In the genomic region with DNA sequence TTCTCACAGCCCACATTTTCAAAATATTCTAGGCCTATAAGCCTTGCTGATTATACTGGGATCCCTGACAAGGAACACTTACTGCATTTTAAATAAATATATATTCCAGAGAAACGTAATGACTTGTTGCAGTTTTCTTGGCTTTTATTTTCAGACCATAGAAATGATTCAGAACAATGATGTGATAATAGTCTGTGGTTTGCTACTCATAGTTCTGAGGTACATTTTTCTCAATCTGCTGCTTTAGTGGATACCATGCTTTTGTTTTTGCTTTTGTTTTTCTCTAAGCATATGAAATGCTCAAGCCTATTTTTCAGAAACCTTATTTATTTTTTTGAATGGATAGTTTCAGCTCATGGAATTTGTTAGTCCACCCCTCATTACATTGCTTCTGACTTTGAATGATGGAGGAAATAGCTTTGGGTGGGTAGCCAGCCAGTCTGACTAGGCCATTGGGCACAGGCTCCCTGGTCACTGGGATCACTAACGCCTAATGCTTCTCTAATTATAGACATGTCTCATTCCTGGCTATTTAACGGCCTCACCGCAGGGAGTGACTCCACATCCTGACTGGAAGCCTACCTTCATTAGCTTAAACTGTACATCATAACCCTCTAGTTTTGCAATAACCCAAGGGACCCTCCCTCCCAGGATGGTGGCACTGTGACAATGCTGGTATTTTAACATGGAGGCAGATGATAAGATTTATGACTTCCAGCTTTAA, we compare ENCODE assay signal across 32 cellular contexts.
DNase-seq lines count a peak whose midpoint lies in the region; ATAC-seq and TF ChIP-seq lines count a peak whose summit lies in the region.
"Had no signal": no experiment of that assay in that cellular context is flagged by ENCODE, and none has a peak within 500 bp of the region (broad histone marks: within the 10 kb centered on the region; RNA-seq: fewer than 3 reads in every experiment).

No MANE protein-coding gene starts in this region.

- no peak overlapping the region for H3K4me3 ChIP-seq in upper lobe of left lung
- H3K4me3 ChIP-seq: BLaER1 treated with 17β-estradiol and CSF1 and Interleukin-3, amounts not matched to agents 10 nM and 100 nM; cardiac muscle cell; left lung; neural progenitor cell; right atrium auricular region; spleen; uterus had no signal

- H3K9me3 ChIP-seq in upper lobe of left lung, result no peaks in the 10 kb centered on the region
- H3K9me3 ChIP-seq: BLaER1 treated with 17β-estradiol and CSF1 and Interleukin-3, amounts not matched to agents 10 nM and 100 nM; left lung; right atrium auricular region; spleen; uterus had no signal

- no peaks in the 10 kb centered on the region for H3K27me3 ChIP-seq in upper lobe of left lung
- H3K27me3 ChIP-seq: BLaER1 treated with 17β-estradiol and CSF1 and Interleukin-3, amounts not matched to agents 10 nM and 100 nM; left lung; neural progenitor cell; right atrium auricular region; spleen; uterus had no signal

- in situ Hi-C loops in ACHN (cut with HindIII; ENCODE audit: low pct_ligation_motif_present, low pct_unique_long_range_greater_than_20kb, low sequenced_read_pairs), result no loop called here

- ATAC-seq in upper lobe of left lung (ENCODE audit: low FRiP score in 2 of 2) (no peak), HG02678 (IDR thresholded peaks at IDR 0.05; ENCODE audit: unreplicated experiment) (no peak)
- ATAC-seq: activated T-helper 17 cell treated with anti-CD3 and anti-CD28 coated beads, Interleukin-2, amount 50 U/mL, for 72 hours; effector memory CD8-positive, alpha-beta T cell; HCT116; left lung; Panc1 had no signal

- H3K27ac ChIP-seq in upper lobe of left lung, result no peak overlapping the region
- H3K27ac ChIP-seq: BLaER1 treated with 17β-estradiol and CSF1 and Interleukin-3, amounts not matched to agents 10 nM and 100 nM; cardiac muscle cell; left lung; neural progenitor cell; right atrium auricular region; spleen; uterus had no signal

- no peak for TF ChIP-seq EP300 in upper lobe of left lung (IDR thresholded peaks at IDR 0.05)

- TF ChIP-seq POLR2A in upper lobe of left lung (IDR thresholded peaks at IDR 0.05), result no peak

- DNase-seq in AG08395 (ENCODE audit: low spot score) (peak; percentile 27), GM03348 (ENCODE audit: low spot score) (peak; percentile 44), NCI-H69 (lab: John Stamatoyannopoulos, UW) (peak; percentile 87), dermis blood vessel endothelial cell (peak; percentile 4), upper lobe of left lung (no peak), ACHN (no peak), DMS114 treated with DMSO at 0.1 percent for 48 hours (lab: John Stamatoyannopoulos, UW; ENCODE audit: unreplicated experiment) (no peak)
- DNase-seq: activated CD4-positive, alpha-beta T cell treated with anti-CD3 and anti-CD28 coated beads for 4 hours; activated naive CD4-positive, alpha-beta T cell treated with anti-CD3 and anti-CD28 coated beads, Interleukin-2, amount 10 ng/mL, durations not matched to agents 7 days and 5 days; amniotic stem cell; cortex of kidney; DMS153; effector memory CD8-positive, alpha-beta T cell; KBM-7; left lung; mesendoderm; MM.1S; NCI-H2029 treated with DMSO at 0.1 percent for 48 hours; NCI-H774; posterior cingulate gyrus; SHP77 treated with DMSO at 0.1 percent for 48 hours; spleen; stimulated activated CD8-positive, alpha-beta memory T cell treated with anti-CD3 and anti-CD28 coated beads, Interleukin-4, amount 100 ng/mL, for 48 hours; uterus had no signal

- H3K36me3 ChIP-seq in upper lobe of left lung, result no peaks in the 10 kb centered on the region
- H3K36me3 ChIP-seq: cardiac muscle cell, left lung, neural progenitor cell, right atrium auricular region, spleen, uterus had no signal

- no peak for TF ChIP-seq CTCF in upper lobe of left lung (IDR thresholded peaks at IDR 0.05)

- no peaks in the 10 kb centered on the region for H3K4me1 ChIP-seq in upper lobe of left lung
- H3K4me1 ChIP-seq: left lung, neural progenitor cell, right atrium auricular region, spleen, uterus had no signal

- 79 to 86% methylated on average over 4 of the region's 4 CpGs for WGBS in upper lobe of left lung, 2 donors

Comparison
In these comparisons a context has a peak if more than half of its experiments do, and no peak if none do; other contexts are left out.
1. DNase-seq: peak in AG08395 (single experiment), GM03348 (single experiment), NCI-H69 (single experiment) and dermis blood vessel endothelial cell (single experiment); none in upper lobe of left lung (0 of 2), ACHN (single experiment) and DMS114 treated with DMSO at 0.1 percent for 48 hours (single experiment).